In the genomic region with DNA sequence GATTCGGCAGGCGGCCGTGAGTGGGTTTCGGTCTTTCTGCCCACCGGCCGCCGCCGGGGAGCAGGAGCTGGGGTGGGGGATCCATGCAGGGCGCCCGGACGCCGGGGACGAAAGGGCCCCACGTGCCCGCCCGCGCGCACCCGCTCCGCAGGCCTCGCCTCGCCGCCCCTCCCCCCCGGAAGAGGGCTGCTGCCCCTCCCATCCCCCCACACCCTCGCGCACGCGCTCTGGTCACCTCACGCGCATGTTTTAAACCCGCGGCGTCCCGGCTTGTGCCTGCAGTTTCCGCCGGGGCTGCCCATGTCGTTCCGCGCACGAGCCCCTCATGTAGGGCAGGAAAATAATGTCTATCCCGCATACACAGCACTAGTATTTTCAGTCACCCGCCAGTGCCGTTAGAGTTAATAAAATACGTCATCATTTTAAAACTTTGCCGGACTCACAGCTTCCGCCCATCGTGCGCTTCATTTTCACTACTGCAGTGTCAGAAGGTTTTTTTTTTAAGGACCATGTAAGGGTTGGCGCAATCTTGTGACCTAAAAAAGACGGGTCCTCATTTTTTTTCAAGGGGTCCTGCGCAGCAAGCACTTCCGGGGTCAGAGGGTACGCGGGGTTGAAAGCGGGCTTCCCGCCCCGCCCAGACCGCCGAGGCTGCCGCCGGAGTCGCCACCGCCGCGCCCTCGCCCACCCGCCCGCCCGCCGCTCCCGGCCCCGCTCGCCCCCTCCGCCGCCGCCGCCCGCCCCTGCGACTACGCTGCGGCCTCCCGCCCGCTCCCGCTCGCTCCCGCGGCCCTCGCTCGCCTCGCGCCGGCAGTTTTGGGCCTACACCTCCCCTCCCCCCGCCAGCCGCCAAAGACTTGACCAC, we compare ENCODE assay signal across 8 cellular contexts. TPM values are rescaled to one million over a fixed set of nuclear protein-coding genes. Genes with fewer than 3 reads are reported as not detected.
DNase-seq lines count a peak whose midpoint lies in the region; ATAC-seq and TF ChIP-seq lines count a peak whose summit lies in the region.

PCBP1 (plus strand) TSS at position 640 of the 865 bp plus-strand sequence. CDS start 267 bp downstream, outside the sequence.

- no peak for TF ChIP-seq CTCF in subcutaneous adipose tissue (IDR thresholded peaks at IDR 0.05; ENCODE audit: low read depth)

- peak; percentile 32 for ATAC-seq in HG02610 (IDR thresholded peaks at IDR 0.05; ENCODE audit: unreplicated experiment)

- DNase-seq in GM04504 (ENCODE audit: low read depth) (peak; percentile 83), NCI-H1105 treated with DMSO at 0.1 percent for 48 hours (lab: John Stamatoyannopoulos, UW) (peak; percentile 82), SKM-1 (lab: John Stamatoyannopoulos, UW; ENCODE audit: unreplicated experiment) (peak; percentile 79), germinal center (ENCODE audit: low spot score) (peak; percentile 93), non-pigmented ciliary epithelial cell (ENCODE audit: low read depth) (peak; percentile 73)
- peak; percentile 97 for DNase-seq in activated naive CD4-positive, alpha-beta T cell treated with anti-CD3 and anti-CD28 coated beads, Interleukin-2, amount 50 U/mL, for 16 hours

RNA-seq across cellular contexts. Expression of gene PCBP1, which starts in this region (rescaled TPM):
- 100 to 1,000 TPM; 198 to 324 (median 244) TPM for total RNA-seq in subcutaneous adipose tissue

Comparison
In these comparisons a context has a peak if more than half of its experiments do, and no peak if none do; other contexts are left out.
1. Peak in every context shown above with its lines: DNase-seq and ATAC-seq.